21 cellular contexts compared by ENCODE assay signal in genomic region chr13:44867825-44868224, GRCh38.
"Had no signal": no experiment of that assay in that cellular context is flagged by ENCODE, and none has a peak within 500 bp of the region (broad histone marks: within the 10 kb centered on the region; RNA-seq: fewer than 3 reads in every experiment).

No MANE protein-coding gene starts in this region.

- DNase-seq: activated CD4-positive, CD25-positive, alpha-beta regulatory T cell; activated naive CD4-positive, alpha-beta T cell treated with anti-CD3 and anti-CD28 coated beads for 36 hours; activated T-cell treated with anti-CD3 and anti-CD28 coated beads, Interleukin-2, amount 50 U/mL, for 24 hours; aorta; brain microvascular endothelial cell; effector memory CD4-positive, alpha-beta T cell; foreskin melanocyte; head of caudate nucleus; lower lobe of right lung; retina; SHP77 treated with DMSO at 0.1 percent for 48 hours; stimulated activated naive CD8-positive, alpha-beta T cell treated with anti-CD3 and anti-CD28 coated beads, Interleukin-15, Interleukin-2, amounts not matched to agents 100 U/mL and 50 U/mL, for 24 hours; substantia nigra; T-helper 9 cell; transverse colon had no signal

- H3K4me1 ChIP-seq: lower lobe of right lung, parathyroid adenoma had no signal

- H3K9me3 ChIP-seq: lower lobe of right lung, transverse colon had no signal

- H3K36me3 ChIP-seq: brain microvascular endothelial cell, lower lobe of right lung, transverse colon had no signal

- H3K9me3 Mint-ChIP-seq: activated naive CD4-positive, alpha-beta T cell treated with anti-CD3 and anti-CD28 coated beads for 36 hours; activated T-helper 2 cell treated with anti-CD3 and anti-CD28 coated beads, Interferon-gamma antibody, Interleukin-2, Interleukin-4, amounts not matched to agents 10 μg/mL and 5 μg/mL and 100 μg/mL, durations not matched to agents 14 hours and 24 hours and 36 hours; natural killer cell treated with Interleukin-12 subunit alpha and Interleukin-12 subunit beta and Interleukin-15 and Interleukin-18, amount 100 ng/mL, for 72 hours had no signal

- H3K4me3 ChIP-seq: lower lobe of right lung, skin epidermis, transverse colon had no signal

- H3K27ac ChIP-seq: brain microvascular endothelial cell, lower lobe of right lung, parathyroid adenoma, skin epidermis, transverse colon had no signal

- H3K27ac Mint-ChIP-seq: activated CD8-positive, alpha-beta T cell treated with anti-CD3 and anti-CD28 coated beads for 36 hours; activated naive CD4-positive, alpha-beta T cell treated with anti-CD3 and anti-CD28 coated beads for 36 hours; activated T-cell treated with anti-CD3 and anti-CD28 coated beads, Interleukin-2, amount 50 U/mL, for 24 hours; activated T-helper 2 cell treated with anti-CD3 and anti-CD28 coated beads, Interferon-gamma antibody, Interleukin-2, Interleukin-4, amounts not matched to agents 10 μg/mL and 5 μg/mL and 100 μg/mL, durations not matched to agents 14 hours and 24 hours and 36 hours; natural killer cell treated with Interleukin-12 subunit alpha and Interleukin-12 subunit beta and Interleukin-15 and Interleukin-18, amount 100 ng/mL, for 72 hours had no signal

- H3K27me3 ChIP-seq: brain microvascular endothelial cell, transverse colon had no signal

- H3K36me3 Mint-ChIP-seq: natural killer cell treated with Interleukin-12 subunit alpha and Interleukin-12 subunit beta and Interleukin-15 and Interleukin-18, amount 100 ng/mL, for 72 hours had no signal

- ATAC-seq: lower lobe of right lung had no signal

- H3K4me3 Mint-ChIP-seq: activated CD8-positive, alpha-beta T cell treated with anti-CD3 and anti-CD28 coated beads for 36 hours; activated naive CD4-positive, alpha-beta T cell treated with anti-CD3 and anti-CD28 coated beads for 36 hours; activated T-cell treated with anti-CD3 and anti-CD28 coated beads, Interleukin-2, amount 50 U/mL, for 24 hours; central memory CD8-positive, alpha-beta T cell; natural killer cell treated with Interleukin-12 subunit alpha and Interleukin-12 subunit beta and Interleukin-15 and Interleukin-18, amount 100 ng/mL, for 72 hours had no signal
